20 cellular contexts compared by ENCODE assay signal in genomic region chr2:75494137-75494769, GRCh38.
"Had no signal": no experiment of that assay in that cellular context is flagged by ENCODE, and none has a peak within 500 bp of the region (broad histone marks: within the 10 kb centered on the region; RNA-seq: fewer than 3 reads in every experiment).

No MANE protein-coding gene starts in this region.

- H3K4me3 ChIP-seq: dorsolateral prefrontal cortex, heart right ventricle, neural progenitor cell, prostate gland, stomach, vagina had no signal

- DNase-seq: activated CD4-positive, alpha-beta memory T cell treated with anti-CD3 and anti-CD28 coated beads for 36 hours; activated CD4-positive, alpha-beta T cell treated with anti-CD3 and anti-CD28 coated beads for 4 hours; activated naive CD8-positive, alpha-beta T cell treated with anti-CD3 and anti-CD28 coated beads for 36 hours; amygdala; caudate nucleus; dorsolateral prefrontal cortex; heart right ventricle; kidney glomerular epithelial cell; left ventricle myocardium superior; naive B cell; right cardiac atrium; small intestine; stimulated activated CD4-positive, alpha-beta T cell treated with anti-CD3 and anti-CD28 coated beads, Interleukin-15, amount 100 ng/mL, for 24 hours; stimulated activated CD4-positive, alpha-beta T cell treated with anti-CD3 and anti-CD28 coated beads, Interleukin-2, amount 100 ng/mL, for 48 hours; stomach; T-helper 2 cell; trophoblast cell had no signal

- H3K36me3 ChIP-seq: heart right ventricle, neural progenitor cell, prostate gland, stomach, vagina had no signal

- H3K27me3 ChIP-seq: heart right ventricle, neural progenitor cell, stomach, vagina had no signal

- H3K4me1 ChIP-seq: neural progenitor cell, prostate gland, stomach, vagina had no signal

- H3K9me3 ChIP-seq: heart right ventricle, prostate gland, stomach, vagina had no signal
